13 cellular contexts compared by ENCODE assay signal in the genomic region with DNA sequence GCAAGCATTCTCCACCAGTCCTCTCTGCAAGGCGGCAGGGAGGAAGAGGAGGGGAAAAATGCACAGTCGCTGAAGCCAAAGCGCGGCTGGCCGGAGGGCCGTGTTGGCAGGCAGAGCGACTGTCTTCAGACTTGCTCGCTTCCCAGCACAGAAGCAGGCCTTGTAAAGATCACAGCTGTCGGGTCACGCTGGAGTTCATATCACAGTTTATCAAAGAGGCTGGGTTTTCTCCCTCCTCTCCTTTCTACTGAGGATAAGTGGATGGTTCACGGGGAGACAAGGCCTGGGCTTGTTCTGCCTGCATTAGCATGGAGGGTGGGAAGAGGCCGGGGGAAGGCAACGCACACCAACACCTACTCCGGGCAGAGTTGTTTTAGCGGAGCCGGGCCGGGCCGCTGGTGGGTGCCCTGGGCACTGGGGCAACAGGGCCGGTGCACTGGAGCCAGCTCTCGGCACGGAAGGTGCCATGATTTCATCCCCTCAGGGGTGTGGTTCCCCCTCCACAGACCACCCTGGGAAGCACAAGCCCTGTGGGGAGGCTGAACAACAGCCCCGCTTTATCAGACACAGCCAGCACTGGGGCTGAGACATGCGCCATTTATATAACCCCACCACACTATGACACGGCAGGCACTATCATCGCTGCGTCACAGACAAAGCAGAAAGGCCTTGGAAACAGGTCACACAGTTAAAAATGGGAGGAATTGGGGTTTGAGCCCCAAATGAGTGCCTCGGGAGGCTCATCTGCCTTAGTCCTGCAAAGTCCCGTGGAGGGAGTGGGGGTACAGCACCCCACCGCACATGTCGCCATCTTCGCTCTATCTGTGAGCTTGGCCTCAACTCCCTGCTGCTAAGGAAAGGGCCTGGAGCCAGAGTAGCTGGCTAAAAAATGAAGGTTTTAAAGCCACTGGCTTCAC. TPM values are rescaled to one million over a fixed set of nuclear protein-coding genes. Genes with fewer than 3 reads are reported as not detected.
DNase-seq lines count a peak whose midpoint lies in the region; ATAC-seq and TF ChIP-seq lines count a peak whose summit lies in the region.
"Had no signal": no experiment of that assay in that cellular context is flagged by ENCODE, and none has a peak within 500 bp of the region (broad histone marks: within the 10 kb centered on the region; RNA-seq: fewer than 3 reads in every experiment).

No MANE protein-coding gene starts in this region.

- H3K4me3 ChIP-seq in IMR-90 (ENCODE audit: insufficient read depth, low read depth, low read length) (no peak overlapping the region), endodermal cell (ENCODE audit: low read length) (no peak overlapping the region), right lobe of liver (peak overlapping the region in 1 of 3 donors; percentile 17), skin epidermis (no peak overlapping the region)

- H3K36me3 ChIP-seq in IMR-90 (ENCODE audit: control insufficient read depth, insufficient read depth, low read length) = peaks cover 11% of the 10 kb centered on the region; the same call in 1 of the 2 replicates
- H3K36me3 ChIP-seq in endodermal cell (ENCODE audit: control insufficient read depth, insufficient read depth, low read length) = no peaks in the 10 kb centered on the region
- peaks cover 0 to 2% (median 0%) of the 10 kb centered on the region in 4 donors for H3K36me3 ChIP-seq in right lobe of liver

- peak overlapping the region; percentile 39 for H4K91ac ChIP-seq in IMR-90 (ENCODE audit: insufficient read depth, low read depth, low read length)

- H2BK15ac ChIP-seq in IMR-90 (ENCODE audit: low read depth, low read length) = no peak overlapping the region

- dilution Hi-C loops in IMR-90 (cut with HindIII; ENCODE audit: low sequenced_read_pairs, unreplicated experiment) = no loop called here

- no peaks in the 10 kb centered on the region for H3K27me3 ChIP-seq in IMR-90 (ENCODE audit: control insufficient read depth, insufficient read depth, low read length)
- H3K27me3 ChIP-seq in endodermal cell (ENCODE audit: control insufficient read depth, insufficient read depth, low read length, poor library complexity, severe bottlenecking) = no peaks in the 10 kb centered on the region
- no peaks in the 10 kb centered on the region for H3K27me3 ChIP-seq in right lobe of liver

- intact Hi-C loops in IMR-90 (cut with micrococcal nuclease) = no loop called here
- intact Hi-C loops in right lobe of liver (cut with DNase I) = no loop called here
- intact Hi-C loops in CD14-positive monocyte (cut with micrococcal nuclease) = no loop called here

- peak overlapping the region; percentile 68 for H3K4ac ChIP-seq in IMR-90 (ENCODE audit: low read depth, low read length)

- H2AK9ac ChIP-seq in IMR-90 (replicated peaks; ENCODE audit: low read depth, low read length, poor library complexity) = peak overlapping the region; percentile 73

- no peak overlapping the region for H3K56ac ChIP-seq in IMR-90 (ENCODE audit: extremely low read depth, insufficient read depth, low read length)

- TF ChIP-seq CTCF in IMR-90 (conservative IDR thresholded peaks at IDR 0.05; ENCODE audit: low read depth, low read length) (no peak), endodermal cell (conservative IDR thresholded peaks at IDR 0.05) (no peak), right lobe of liver (IDR thresholded peaks at IDR 0.05) (no peak), GM13976 (IDR thresholded peaks at IDR 0.05; ENCODE audit: borderline replicate concordance, control extremely low read depth, extremely low read depth, insufficient read depth, missing control alignments) (no peak), CD14-positive monocyte (IDR thresholded peaks at IDR 0.05) (no peak)

- peak overlapping the region; percentile 9 for H2AFZ ChIP-seq in IMR-90 (replicated peaks; ENCODE audit: low read length, poor library complexity)

- peak; percentile 75 for ATAC-seq in IMR-90 (ENCODE audit: low read depth)
- peak; percentile 16 to 52 (median 32) for ATAC-seq in right lobe of liver
- ATAC-seq in HG03045 (IDR thresholded peaks at IDR 0.05; ENCODE audit: unreplicated experiment) = no peak
- ATAC-seq: HCT116 had no signal

- H3K9me3 ChIP-seq in IMR-90 (ENCODE audit: control insufficient read depth, insufficient read depth, low read length) = no peaks in the 10 kb centered on the region
- H3K9me3 ChIP-seq in endodermal cell (ENCODE audit: control insufficient read depth, low read length) = no peaks in the 10 kb centered on the region
- H3K9me3 ChIP-seq in right lobe of liver = no peaks in the 10 kb centered on the region

- H3K4me2 ChIP-seq in IMR-90 (ENCODE audit: low read depth, low read length) = no peak overlapping the region; the same call in 1 of the 2 replicates

- H3K23ac ChIP-seq in IMR-90 (ENCODE audit: low read depth, low read length) = peak overlapping the region; percentile 45; the same call in 1 of the 2 replicates

- POLR2A ChIA-PET in IMR-90 (lab: Charles Lee; ENCODE audit: unreplicated experiment) = no interaction called here

- H3K14ac ChIP-seq in IMR-90 (replicated peaks; ENCODE audit: low read depth, low read length) = peak overlapping the region; percentile 68

- peak overlapping the region; percentile 49; the same call in 1 of the 2 replicates for H2AK5ac ChIP-seq in IMR-90 (ENCODE audit: low read depth, low read length)

- H3K9me1 ChIP-seq in IMR-90 (ENCODE audit: insufficient read depth, low read length) = no peaks in the 10 kb centered on the region

- H3K4me1 ChIP-seq in IMR-90 (ENCODE audit: control insufficient read depth, insufficient read depth, low read length) = peaks cover 13% of the 10 kb centered on the region
- no peaks in the 10 kb centered on the region for H3K4me1 ChIP-seq in endodermal cell (ENCODE audit: control insufficient read depth, insufficient read depth, low read length)
- peaks cover 0 to 43% (median 21%) of the 10 kb centered on the region in 4 donors for H3K4me1 ChIP-seq in right lobe of liver

- H3K27ac ChIP-seq in IMR-90 (ENCODE audit: insufficient read depth, low read length) (peak overlapping the region; percentile 60; the same call in 1 of the 2 replicates), endodermal cell (ENCODE audit: low read depth, low read length) (peak overlapping the region; percentile 88), right lobe of liver (peak overlapping the region; percentile 81 to 96 (median 95)), skin epidermis (peak overlapping the region in 17 of 21 experiments; percentile 4 to 84 (median 45))

- peak overlapping the region; percentile 31 for H3K18ac ChIP-seq in IMR-90 (ENCODE audit: low read depth, low read length)

- no peak overlapping the region for H3K4me3 Mint-ChIP-seq in endodermal cell
- no peak overlapping the region for H3K4me3 Mint-ChIP-seq in CD14-positive monocyte
- H3K4me3 Mint-ChIP-seq: CD8-positive, alpha-beta memory T cell had no signal

- TF ChIP-seq RAD21 in IMR-90 (IDR thresholded peaks at IDR 0.05; ENCODE audit: low read length) = no peak

- H3K27ac Mint-ChIP-seq in endodermal cell = peak overlapping the region; percentile 73
- H3K27ac Mint-ChIP-seq in CD14-positive monocyte = peak overlapping the region in 1 of 7 donors; percentile 70

- H3K79me1 ChIP-seq in IMR-90 (ENCODE audit: low read depth in 1 of 2, low read length in 2 of 2) = peaks cover 0 to 10% of the 10 kb centered on the region in 2 experiments; a peak in 2 of 4 replicates

- 0 out of 2 replicates have a peak overlapping the region, but pooled peaks have one; percentile 37 for H2BK20ac ChIP-seq in IMR-90 (ENCODE audit: low read depth, low read length)

- in situ Hi-C loops in IMR-90 (cut with MboI; ENCODE audit: low sequenced_read_pairs) = no loop called here
- in situ Hi-C loops in GM13976 (cut with MboI; ENCODE audit: low sequenced_read_pairs, unreplicated experiment) = no loop called here

- no peak overlapping the region for H2BK5ac ChIP-seq in IMR-90 (ENCODE audit: low read depth, low read length, poor library complexity, severe bottlenecking)

- no TSS peak for BruUV-seq in IMR-90 (replicated peaks; lab: Mats Ljungman, UMichigan)

- 25% methylated on average over 2 of the region's 31 CpGs; no CpG with 5 or more reads in 1 of the 2 experiments for WGBS in IMR-90 (ENCODE audit: extremely low coverage in 2 of 2, insufficient read length in 1 of 2), 2 experiments
- 94% methylated on average over 19 to 31 of the region's 31 CpGs for WGBS in endodermal cell (ENCODE audit: insufficient coverage in 1 of 2, insufficient read length in 1 of 2), 2 experiments
- 20% methylated on average over 11 of the region's 31 CpGs for WGBS in right lobe of liver (ENCODE audit: insufficient coverage, low coverage, low lambda C conversion rate, missing lambda C conversion rate)

- TF ChIP-seq POLR2A in IMR-90 (IDR thresholded peaks at IDR 0.05; ENCODE audit: low read depth, low read length) (no peak), right lobe of liver (IDR thresholded peaks at IDR 0.05) (no peak)

- H3K9ac ChIP-seq in IMR-90 (ENCODE audit: low read depth, low read length) (peak overlapping the region; percentile 12; the same call in 1 of the 2 replicates), endodermal cell (ENCODE audit: extremely low read depth, low read length, poor library complexity, severe bottlenecking) (no peak overlapping the region)

- H3K27me3 Mint-ChIP-seq in endodermal cell (ENCODE audit: insufficient read depth) (no peaks in the 10 kb centered on the region), CD14-positive monocyte (ENCODE audit: low read depth in 3 of 3) (peaks cover 0 to 2% (median 0%) of the 10 kb centered on the region in 3 donors)
- H3K27me3 Mint-ChIP-seq: CD8-positive, alpha-beta memory T cell had no signal

- H4K5ac ChIP-seq in IMR-90 (ENCODE audit: low read depth, low read length) = peak overlapping the region; percentile 47

- H3K4me1 Mint-ChIP-seq in endodermal cell (no peaks in the 10 kb centered on the region), CD14-positive monocyte (peaks cover 6% of the 10 kb centered on the region)
- H3K4me1 Mint-ChIP-seq: CD8-positive, alpha-beta memory T cell had no signal

- CTCF ChIA-PET in IMR-90 (lab: Yijun Ruan, JAX) = interaction anchor here (0.9 kb wide), 1 partner anchor 11 kb away, joined by 3 read pairs; no protein-coding TSS in a partner anchor

- peak overlapping the region; percentile 49; the same call in 1 of the 2 replicates for H2BK120ac ChIP-seq in IMR-90 (ENCODE audit: low read depth, low read length)

- peaks cover 26% of the 10 kb centered on the region for H3K36me3 Mint-ChIP-seq in endodermal cell (ENCODE audit: low read depth)
- H3K36me3 Mint-ChIP-seq in CD14-positive monocyte = peaks cover 68 to 98% of the 10 kb centered on the region in 2 donors

- no peaks in the 10 kb centered on the region for H4K20me1 ChIP-seq in IMR-90 (ENCODE audit: insufficient read depth, low read length)

- peak overlapping the region; percentile 73 to 83; a peak in 3 of 4 replicates for H4K8ac ChIP-seq in IMR-90 (ENCODE audit: low read depth in 2 of 2, low read length in 2 of 2)

- H3K9me3 Mint-ChIP-seq in endodermal cell = no peaks in the 10 kb centered on the region
- H3K9me3 Mint-ChIP-seq in CD14-positive monocyte = peaks cover 0 to 2% (median 0%) of the 10 kb centered on the region in 7 donors
- H3K9me3 Mint-ChIP-seq: CD8-positive, alpha-beta memory T cell had no signal

- peak; percentile 42 for DNase-seq in IMR-90
- no peak for DNase-seq in endodermal cell
- DNase-seq in right lobe of liver = no peak
- no peak for DNase-seq in GM13976 (ENCODE audit: low spot score)
- no peak for DNase-seq in CD14-positive monocyte (ENCODE audit: low spot score)
- no peak for DNase-seq in activated CD4-positive, CD25-positive, alpha-beta regulatory T cell (lab: John Stamatoyannopoulos, UW)
- DNase-seq: activated T-cell treated with anti-CD3 and anti-CD28 coated beads for 4 hours; CD8-positive, alpha-beta memory T cell; dermis blood vessel endothelial cell; SW 1271 had no signal

RNA-seq across cellular contexts. Expression of a gene that starts 40.3 kb away (rescaled TPM):
- 8.9 and 9.1 TPM in 2 replicates for total RNA-seq in IMR-90 (2012; rRNA removed)
- 86.2 and 108 TPM in 2 replicates for polyA plus RNA-seq in IMR-90 (2012; rRNA removed)
- 69.9 and 88.4 TPM in 2 replicates for polyA plus RNA-seq in IMR-90 (2012; cell fraction: cytosol; rRNA removed)
- 148 and 251 TPM in 2 replicates for polyA plus RNA-seq in IMR-90 (2012; cell fraction: nucleus; rRNA removed; ENCODE audit: low replicate concordance)
- total RNA-seq in endodermal cell = 10 to 100 TPM; 23.4 to 24.0 TPM
- 86.6 TPM for polyA plus RNA-seq in endodermal cell (2013, experiment 1 of 2)
- polyA plus RNA-seq in endodermal cell (2013, experiment 2 of 2) = 67.0 TPM
- total RNA-seq in right lobe of liver = 100 to 1,000 TPM in 2 of 6 experiments, 10 to 100 TPM in 4; 28.5 to 117 (median 80.2) TPM
- polyA plus RNA-seq in CD14-positive monocyte = not detected
- polyA plus RNA-seq: CD8-positive, alpha-beta memory T cell had no signal

Comparison
In these comparisons a context has a peak if more than half of its experiments do, and no peak if none do; other contexts are left out.
1. H3K27ac ChIP-seq: peak in every context shown above with its lines; median percentile 95 in right lobe of liver; 88 in endodermal cell; 60 in IMR-90; 45 in skin epidermis.